8 cellular contexts compared by ENCODE assay signal in the genomic region with DNA sequence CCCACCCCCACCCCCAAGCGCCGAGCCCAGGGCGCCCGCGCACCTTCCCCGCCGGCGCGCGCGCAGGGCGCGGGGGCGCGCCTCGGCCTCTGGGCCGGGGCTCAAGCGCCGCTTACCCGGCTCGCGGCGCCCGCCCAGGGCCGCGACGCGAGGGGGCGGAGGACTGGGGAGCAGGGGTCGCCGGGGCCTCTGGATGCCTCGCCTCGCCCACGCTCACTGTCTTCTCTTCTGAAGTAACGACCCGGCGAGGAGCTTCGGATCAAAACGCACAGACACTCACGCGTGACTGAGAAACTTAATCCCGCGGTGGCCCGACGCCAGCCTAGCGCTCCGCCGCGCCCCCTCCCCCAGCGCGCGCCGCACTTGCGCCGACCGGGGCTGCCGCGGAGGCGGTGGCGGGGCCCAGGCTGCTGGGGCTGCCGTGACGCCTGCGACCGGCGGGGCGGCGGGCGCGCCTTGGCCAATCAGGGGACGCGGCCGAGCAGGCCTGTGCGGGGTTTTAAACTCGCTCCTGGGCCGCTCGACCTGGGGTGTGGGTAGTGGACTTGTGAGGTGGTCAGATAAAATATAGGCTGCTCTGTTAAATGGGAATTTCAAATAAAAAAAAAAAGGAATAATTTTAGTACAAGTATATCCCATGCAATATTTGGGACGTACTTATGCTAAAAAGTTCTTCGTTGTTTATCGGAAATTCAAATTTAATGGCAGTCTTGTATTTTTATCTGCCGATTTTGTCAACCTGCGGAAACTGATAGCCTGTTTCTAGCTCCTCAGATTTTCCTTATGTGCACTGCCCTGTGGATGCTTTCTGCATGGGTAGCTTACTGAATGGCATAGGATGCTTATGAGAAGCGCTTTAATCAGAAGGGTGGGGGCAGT. TPM values are rescaled to one million over a fixed set of nuclear protein-coding genes. Genes with fewer than 3 reads are reported as not detected.
DNase-seq lines count a peak whose midpoint lies in the region; ATAC-seq, FAIRE-seq and TF ChIP-seq lines count a peak whose summit lies in the region.

MPDZ (minus strand) TSS at position 409 of the 879 bp plus-strand sequence. CDS start 29,377 bp downstream, outside the sequence.

- no peak for ATAC-seq in naive thymus-derived CD8-positive, alpha-beta T cell
- ATAC-seq in HG03095 (IDR thresholded peaks at IDR 0.05; ENCODE audit: unreplicated experiment) = no peak

- peaks cover 0 to 2% (median under 1%) of the 10 kb centered on the region in 4 donors for H3K4me1 Mint-ChIP-seq in naive thymus-derived CD8-positive, alpha-beta T cell

- FAIRE-seq in small intestine (lab: Jason Lieb, UNC) = no peak

- peaks cover 0 to 23% (median 6%) of the 10 kb centered on the region in 9 donors for H3K9me3 Mint-ChIP-seq in naive thymus-derived CD8-positive, alpha-beta T cell

- H3K27ac ChIP-seq in small intestine (ENCODE audit: low read depth in 1 of 2, low read length in 1 of 2) = peak within 1 kb of the TSS in 1 of 2 donors; percentile 86

- H3K4me3 ChIP-seq in choroid plexus epithelial cell (ENCODE audit: low read depth, low read length) (peak within 1 kb of the TSS; percentile 76), small intestine (ENCODE audit: low read depth in 1 of 2, low read length in 2 of 2) (peak within 1 kb of the TSS; percentile 23 to 50)

- H3K4me3 Mint-ChIP-seq in naive thymus-derived CD8-positive, alpha-beta T cell = no peak within 1 kb of the TSS

- no peak for TF ChIP-seq CTCF in choroid plexus epithelial cell (conservative IDR thresholded peaks at IDR 0.05; ENCODE audit: low read depth, low read length)

- H3K9ac ChIP-seq in ES-I3 (ENCODE audit: low read depth, low read length) = peak within 1 kb of the TSS; percentile 64

- no peaks in the 10 kb centered on the region for H3K36me3 ChIP-seq in ES-I3 (ENCODE audit: insufficient read depth, low read length)
- no peaks in the 10 kb centered on the region for H3K36me3 ChIP-seq in small intestine (ENCODE audit: control insufficient read depth in 2 of 2, insufficient read depth in 2 of 2, low read length in 2 of 2)

- no peak within 1 kb of the TSS for H3K27ac Mint-ChIP-seq in naive thymus-derived CD8-positive, alpha-beta T cell

- no peaks in the 10 kb centered on the region for H3K27me3 ChIP-seq in small intestine (ENCODE audit: control insufficient read depth in 2 of 2, insufficient read depth in 2 of 2, low read length in 2 of 2)

- POLR2A ChIA-PET in naive thymus-derived CD8-positive, alpha-beta T cell (lab: Charles Lee) = no interaction called here

- peaks cover 0 to 11% (median 3%) of the 10 kb centered on the region in 3 donors for H3K36me3 Mint-ChIP-seq in naive thymus-derived CD8-positive, alpha-beta T cell

- H3K9me3 ChIP-seq in ES-I3 (ENCODE audit: control insufficient read depth, insufficient read depth, low read length) (no peaks in the 10 kb centered on the region), small intestine (ENCODE audit: control insufficient read depth, low read depth) (no peaks in the 10 kb centered on the region)

- H3K4me1 ChIP-seq in ES-I3 (ENCODE audit: insufficient read depth, low read length) = no peaks in the 10 kb centered on the region
- H3K4me1 ChIP-seq in small intestine (ENCODE audit: control insufficient read depth in 2 of 2, insufficient read depth in 1 of 2, low read depth in 1 of 2, low read length in 1 of 2) = no peaks in the 10 kb centered on the region

- DNase-seq in NCI-H446 (lab: John Stamatoyannopoulos, UW) = peak; percentile 65 to 91
- DNase-seq in choroid plexus epithelial cell (ENCODE audit: low read depth) = peak; percentile 80
- DNase-seq in islet precursor cell = peak; percentile 84
- no peak for DNase-seq in small intestine
- DNase-seq in NOMO-1 treated with DMSO at 0.1 percent for 48 hours (lab: John Stamatoyannopoulos, UW; ENCODE audit: unreplicated experiment) = no peak
- DNase-seq in naive thymus-derived CD8-positive, alpha-beta T cell = no peak

- peaks cover 9 to 42% (median 25%) of the 10 kb centered on the region in 5 donors for H3K27me3 Mint-ChIP-seq in naive thymus-derived CD8-positive, alpha-beta T cell

- WGBS in small intestine, 3 donors = 5 to 12% (median 10%) methylated on average over 47 to 80 of the region's 82 CpGs

RNA-seq across cellular contexts. Expression of gene MPDZ, which starts in this region (rescaled TPM):
- 1 to 10 TPM in 2 of 3 donors, under 1 TPM in 1; 0.67 to 6.2 (median 5.5) TPM for polyA plus RNA-seq in small intestine
- total RNA-seq in naive thymus-derived CD8-positive, alpha-beta T cell = not detected
- not detected for polyA plus RNA-seq in naive thymus-derived CD8-positive, alpha-beta T cell

Comparison
In these comparisons a context has a peak if more than half of its experiments do, and no peak if none do; other contexts are left out.
1. DNase-seq: peak in NCI-H446 (2 of 2), choroid plexus epithelial cell (single experiment) and islet precursor cell (single experiment); none in small intestine (single experiment), NOMO-1 treated with DMSO at 0.1 percent for 48 hours (single experiment) and naive thymus-derived CD8-positive, alpha-beta T cell (0 of 10).